8 cellular contexts compared by ENCODE assay signal in genomic region chr2:222709191-222709891, GRCh38. TPM values are rescaled to one million over a fixed set of nuclear protein-coding genes. Genes with fewer than 3 reads are reported as not detected.
DNase-seq lines count a peak whose midpoint lies in the region; ATAC-seq and TF ChIP-seq lines count a peak whose summit lies in the region.

No MANE protein-coding gene starts in this region.

- POLR2A ChIA-PET in activated naive CD8-positive, alpha-beta T cell treated with anti-CD3 and anti-CD28 coated beads, Interleukin-2, amount 10 ng/mL, durations not matched to agents 7 days and 5 days (lab: Charles Lee) = no interaction called here

- peaks cover 45% of the 10 kb centered on the region for H3K27me3 Mint-ChIP-seq in activated naive CD8-positive, alpha-beta T cell treated with anti-CD3 and anti-CD28 coated beads, Interleukin-2, amount 10 ng/mL, durations not matched to agents 7 days and 5 days
- peaks cover 18% of the 10 kb centered on the region for H3K27me3 Mint-ChIP-seq in activated naive CD8-positive, alpha-beta T cell treated with anti-CD3 and anti-CD28 coated beads for 36 hours

- peaks cover 5% of the 10 kb centered on the region for H3K4me1 ChIP-seq in mucosa of descending colon (ENCODE audit: low read depth)

- no peaks in the 10 kb centered on the region for H3K9me3 ChIP-seq in mucosa of descending colon

- intact Hi-C loops in mucosa of descending colon (cut with DNase I, micrococcal nuclease) = loop anchor here (5.0 to 10.0 kb wide), 2 partner anchors 193 to 195 kb away; no protein-coding TSS in a partner anchor

- no peaks in the 10 kb centered on the region for H3K36me3 Mint-ChIP-seq in activated naive CD8-positive, alpha-beta T cell treated with anti-CD3 and anti-CD28 coated beads, Interleukin-2, amount 10 ng/mL, durations not matched to agents 7 days and 5 days
- H3K36me3 Mint-ChIP-seq in activated naive CD8-positive, alpha-beta T cell treated with anti-CD3 and anti-CD28 coated beads for 36 hours = no peaks in the 10 kb centered on the region

- ATAC-seq in activated naive CD8-positive, alpha-beta T cell treated with anti-CD3 and anti-CD28 coated beads, Interleukin-2, amount 10 ng/mL, durations not matched to agents 7 days and 5 days (ENCODE audit: low read depth) = peak; percentile 20
- ATAC-seq in HG03175 (IDR thresholded peaks at IDR 0.05; ENCODE audit: unreplicated experiment) (peak; percentile 43), mucosa of descending colon (peak; percentile 67), HG03457 (IDR thresholded peaks at IDR 0.05; ENCODE audit: unreplicated experiment) (no peak)

- no peak overlapping the region for H3K27ac Mint-ChIP-seq in activated naive CD8-positive, alpha-beta T cell treated with anti-CD3 and anti-CD28 coated beads, Interleukin-2, amount 10 ng/mL, durations not matched to agents 7 days and 5 days
- H3K27ac Mint-ChIP-seq in activated naive CD8-positive, alpha-beta T cell treated with anti-CD3 and anti-CD28 coated beads for 36 hours = no peak overlapping the region

- no peak overlapping the region for H3K4me3 ChIP-seq in mucosa of descending colon

- H3K4me1 Mint-ChIP-seq in activated naive CD8-positive, alpha-beta T cell treated with anti-CD3 and anti-CD28 coated beads, Interleukin-2, amount 10 ng/mL, durations not matched to agents 7 days and 5 days = peaks cover 18% of the 10 kb centered on the region
- H3K4me1 Mint-ChIP-seq in activated naive CD8-positive, alpha-beta T cell treated with anti-CD3 and anti-CD28 coated beads for 36 hours = peaks cover 18% of the 10 kb centered on the region

- no peaks in the 10 kb centered on the region for H3K9me3 Mint-ChIP-seq in activated naive CD8-positive, alpha-beta T cell treated with anti-CD3 and anti-CD28 coated beads, Interleukin-2, amount 10 ng/mL, durations not matched to agents 7 days and 5 days
- no peaks in the 10 kb centered on the region for H3K9me3 Mint-ChIP-seq in activated naive CD8-positive, alpha-beta T cell treated with anti-CD3 and anti-CD28 coated beads for 36 hours

- no peak overlapping the region for H3K4me3 Mint-ChIP-seq in activated naive CD8-positive, alpha-beta T cell treated with anti-CD3 and anti-CD28 coated beads, Interleukin-2, amount 10 ng/mL, durations not matched to agents 7 days and 5 days
- no peak overlapping the region for H3K4me3 Mint-ChIP-seq in activated naive CD8-positive, alpha-beta T cell treated with anti-CD3 and anti-CD28 coated beads for 36 hours

- DNase-seq in activated naive CD8-positive, alpha-beta T cell treated with anti-CD3 and anti-CD28 coated beads, Interleukin-2, amount 10 ng/mL, durations not matched to agents 7 days and 5 days = no peak
- no peak for DNase-seq in activated naive CD8-positive, alpha-beta T cell treated with anti-CD3 and anti-CD28 coated beads for 36 hours
- DNase-seq in SHP77 (lab: John Stamatoyannopoulos, UW) (peak; percentile 94 to 96), epidermal melanocyte (ENCODE audit: insufficient read length, low spot score) (peak; percentile 76), mucosa of descending colon (peak; percentile 39 to 65 (median 43)), T-helper 1 cell (no peak)

- no peaks in the 10 kb centered on the region for H3K36me3 ChIP-seq in mucosa of descending colon (ENCODE audit: low read depth)

- TF ChIP-seq CTCF in mucosa of descending colon (IDR thresholded peaks at IDR 0.05) = no peak

RNA-seq across cellular contexts. Expression of gene MOGAT1, which starts 37.9 kb away (rescaled TPM):
- total RNA-seq in activated naive CD8-positive, alpha-beta T cell treated with anti-CD3 and anti-CD28 coated beads, Interleukin-2, amount 10 ng/mL, durations not matched to agents 7 days and 5 days = not detected
- not detected for total RNA-seq in activated naive CD8-positive, alpha-beta T cell treated with anti-CD3 and anti-CD28 coated beads for 36 hours
- total RNA-seq in mucosa of descending colon = under 1 TPM in 1 of 3 donors, not detected in 2; 0.38 TPM

RNA-seq across cellular contexts. Expression of gene FARSB, which starts 53.4 kb away (rescaled TPM):
- 10 to 100 TPM; 16.6 to 17.6 TPM for total RNA-seq in activated naive CD8-positive, alpha-beta T cell treated with anti-CD3 and anti-CD28 coated beads, Interleukin-2, amount 10 ng/mL, durations not matched to agents 7 days and 5 days
- 10 to 100 TPM; 68.3 to 68.6 TPM for total RNA-seq in activated naive CD8-positive, alpha-beta T cell treated with anti-CD3 and anti-CD28 coated beads for 36 hours
- total RNA-seq in mucosa of descending colon = 10 to 100 TPM; 18.0 to 27.2 (median 21.1) TPM

Comparison
In these comparisons a context has a peak if more than half of its experiments do, and no peak if none do; other contexts are left out.
1. DNase-seq: peak in SHP77 (2 of 2), epidermal melanocyte (single experiment) and mucosa of descending colon (3 of 3); none in activated naive CD8-positive, alpha-beta T cell treated with anti-CD3 and anti-CD28 coated beads, Interleukin-2, amount 10 ng/mL, durations not matched to agents 7 days and 5 days (single experiment), activated naive CD8-positive, alpha-beta T cell treated with anti-CD3 and anti-CD28 coated beads for 36 hours (single experiment) and T-helper 1 cell (0 of 5).